Comparison of ENCODE assay signal across 1 cellular context in genomic region chr1:54323324-54323739, GRCh38.
TF ChIP-seq lines count a peak whose summit lies in the region.

No MANE protein-coding gene starts in this region.

TF ChIP-seq in HepG2, 621 proteins besides CTCF, POLR2A, EP300 and RAD21 (continued from another document and continues in another):
- TF ChIP-seq ZNF580 (CRISPR knock-in tag; IDR thresholded peaks at IDR 0.05; ENCODE audit: borderline replicate concordance, low read depth) (peak; percentile 38; the same call in 1 of the 2 replicates), PPARG (CRISPR knock-in tag; conservative IDR thresholded peaks at IDR 0.05) (no peak), ZNF17 (CRISPR knock-in tag; IDR thresholded peaks at IDR 0.05) (no peak), ZNF784 (CRISPR knock-in tag; IDR thresholded peaks at IDR 0.05; ENCODE audit: borderline replicate concordance) (no peak), SALL1 (CRISPR knock-in tag; IDR thresholded peaks at IDR 0.05) (peak; percentile 44; the same call in 1 of the 2 replicates), IRF1 (CRISPR knock-in tag; IDR thresholded peaks at IDR 0.05; ENCODE audit: low read depth) (no peak), PRDM4 (CRISPR knock-in tag; IDR thresholded peaks at IDR 0.05; ENCODE audit: borderline replicate concordance) (no peak), BORCS8-MEF2B (CRISPR knock-in tag; IDR thresholded peaks at IDR 0.05) (no peak), MXD4 (CRISPR knock-in tag; IDR thresholded peaks at IDR 0.05) (no peak), CCAR2 (optimal IDR thresholded peaks at IDR 0.05; ENCODE audit: low read depth, low read length) (no peak), TBX2 (CRISPR knock-in tag; IDR thresholded peaks at IDR 0.05; ENCODE audit: borderline replicate concordance) (peak; percentile 40; the same call in 1 of the 2 replicates), FOXP4 (CRISPR knock-in tag; IDR thresholded peaks at IDR 0.05) (no peak), ZBTB2 (CRISPR knock-in tag; IDR thresholded peaks at IDR 0.05; ENCODE audit: low read depth) (no peak), FIP1L1 (IDR thresholded peaks at IDR 0.05; ENCODE audit: borderline replicate concordance, insufficient read depth, low read depth, low read length) (no peak), RORA (CRISPR knock-in tag; IDR thresholded peaks at IDR 0.05) (no peak), MXD3 (CRISPR knock-in tag; IDR thresholded peaks at IDR 0.05) (no peak), YY1 (IDR thresholded peaks at IDR 0.05; ENCODE audit: insufficient read depth, insufficient replicate concordance, low read depth, low read length) (no peak), ZNF589 (CRISPR knock-in tag; conservative IDR thresholded peaks at IDR 0.05) (no peak), NCOA1 (CRISPR knock-in tag; IDR thresholded peaks at IDR 0.05) (no peak), ZSCAN21 (CRISPR knock-in tag; IDR thresholded peaks at IDR 0.05; ENCODE audit: borderline replicate concordance) (0 out of 2 replicates have a peak, but pooled peaks have one; percentile 31), NFE2L1 (CRISPR knock-in tag; IDR thresholded peaks at IDR 0.05; ENCODE audit: borderline replicate concordance) (no peak), RFX1 (IDR thresholded peaks at IDR 0.05) (no peak), ZFP91 (CRISPR knock-in tag; IDR thresholded peaks at IDR 0.05; ENCODE audit: borderline replicate concordance) (peak; percentile 75; the same call in 1 of the 2 replicates), ARID3A (IDR thresholded peaks at IDR 0.05; ENCODE audit: low read depth, low read length) (no peak), SAFB2 (CRISPR knock-in tag; IDR thresholded peaks at IDR 0.05; ENCODE audit: borderline replicate concordance, low read depth) (no peak), ZSCAN30 (CRISPR knock-in tag; IDR thresholded peaks at IDR 0.05) (no peak), HNF4A (CRISPR knock-in tag; IDR thresholded peaks at IDR 0.05) (peak; percentile 94), ZNF468 (CRISPR knock-in tag; IDR thresholded peaks at IDR 0.05) (no peak), CENPBD1 (CRISPR knock-in tag; IDR thresholded peaks at IDR 0.05; ENCODE audit: borderline replicate concordance, low read depth) (no peak), FOXO1 (CRISPR knock-in tag; IDR thresholded peaks at IDR 0.05) (no peak), MYC (CRISPR knock-in tag; IDR thresholded peaks at IDR 0.05; ENCODE audit: borderline replicate concordance) (peak; percentile 22; the same call in 1 of the 2 replicates), PAWR (CRISPR knock-in tag; IDR thresholded peaks at IDR 0.05; ENCODE audit: borderline replicate concordance) (no peak), ARID4A (CRISPR knock-in tag; IDR thresholded peaks at IDR 0.05; ENCODE audit: borderline replicate concordance) (peak; percentile 55; the same call in 1 of the 2 replicates), ZNF792 (CRISPR knock-in tag; IDR thresholded peaks at IDR 0.05) (no peak), ZNF543 (CRISPR knock-in tag; IDR thresholded peaks at IDR 0.05) (no peak), MED13 (CRISPR knock-in tag; IDR thresholded peaks at IDR 0.05) (no peak), KLF13 (CRISPR knock-in tag; IDR thresholded peaks at IDR 0.05) (no peak), PRMT3 (CRISPR knock-in tag; IDR thresholded peaks at IDR 0.05; ENCODE audit: borderline replicate concordance, low read depth) (no peak), ZNF3 (CRISPR knock-in tag; IDR thresholded peaks at IDR 0.05) (no peak), AKAP8 (CRISPR knock-in tag; IDR thresholded peaks at IDR 0.05) (no peak), ZNF772 (CRISPR knock-in tag; IDR thresholded peaks at IDR 0.05) (no peak), RFX3 (CRISPR knock-in tag; IDR thresholded peaks at IDR 0.05) (no peak), PAX8 (CRISPR knock-in tag; IDR thresholded peaks at IDR 0.05; ENCODE audit: borderline replicate concordance) (no peak)
